ENCODE assay signal across 19 cellular contexts in genomic region chr17:72440961-72441360, GRCh38.
"Had no signal": no experiment of that assay in that cellular context is flagged by ENCODE, and none has a peak within 500 bp of the region (broad histone marks: within the 10 kb centered on the region; RNA-seq: fewer than 3 reads in every experiment).

No MANE protein-coding gene starts in this region.

- H3K4me2 ChIP-seq: SK-N-SH had no signal

- H3K9ac ChIP-seq: SK-N-SH had no signal

- DNase-seq: KBM-7, MV-4-11, NCI-H1048, NCI-H1105, NCI-H1417, NCI-H1436 treated with DMSO at 0.1 percent for 48 hours, NCI-H1694, NCI-H187 treated with DMSO at 0.1 percent for 48 hours, NCI-H2029 treated with DMSO at 0.1 percent for 48 hours, NCI-H226, NCI-H446, NCI-H510A, NCI-H524 treated with DMSO at 0.1 percent for 48 hours, NCI-H69, NCI-H774, SHP77, SK-N-SH, SW 1271 had no signal

- H3K9me3 ChIP-seq: SK-N-SH had no signal

- H3K27ac ChIP-seq: RWPE1 had no signal
